31 cellular contexts compared by ENCODE assay signal in the genomic region with DNA sequence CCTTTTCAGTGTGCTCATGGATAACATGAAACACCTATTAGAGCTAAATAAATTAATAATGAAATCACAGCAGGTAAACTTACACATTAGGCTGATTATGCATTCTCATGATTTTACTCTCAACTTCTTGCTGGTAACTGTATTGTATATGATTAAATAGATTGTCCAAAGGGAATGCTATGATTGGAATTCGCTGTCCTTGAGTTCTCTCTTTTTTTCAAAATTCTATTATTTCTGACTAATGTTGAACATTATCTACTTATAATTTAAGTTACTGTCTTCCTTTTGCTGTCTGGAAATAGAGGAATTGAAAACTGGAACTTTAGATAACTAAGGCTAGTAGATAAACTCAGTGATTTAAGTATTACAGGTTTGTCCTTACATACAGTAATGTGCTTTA.
"Had no signal": no experiment of that assay in that cellular context is flagged by ENCODE, and none has a peak within 500 bp of the region (broad histone marks: within the 10 kb centered on the region; RNA-seq: fewer than 3 reads in every experiment).

No MANE protein-coding gene starts in this region.

- H3K9me3 Mint-ChIP-seq: activated B cell treated with CpG ODN at 0.5 μM for 24 hours; activated CD4-positive, alpha-beta memory T cell treated with anti-CD3 and anti-CD28 coated beads for 36 hours; activated naive CD4-positive, alpha-beta T cell treated with anti-CD3 and anti-CD28 coated beads, Interleukin-2, amount 10 ng/mL, durations not matched to agents 7 days and 5 days; activated naive CD8-positive, alpha-beta T cell treated with anti-CD3 and anti-CD28 coated beads, Interleukin-2, amount 50 U/mL, for 24 hours had no signal

- H3K4me3 Mint-ChIP-seq: activated B cell treated with CpG ODN at 0.5 μM for 24 hours; activated CD4-positive, alpha-beta memory T cell treated with anti-CD3 and anti-CD28 coated beads for 36 hours; activated CD8-positive, alpha-beta memory T cell treated with anti-CD3 and anti-CD28 coated beads, Interleukin-2, amount 10 ng/mL, durations not matched to agents 7 days and 5 days; activated naive CD4-positive, alpha-beta T cell treated with anti-CD3 and anti-CD28 coated beads, Interleukin-2, amount 10 ng/mL, durations not matched to agents 7 days and 5 days; activated naive CD8-positive, alpha-beta T cell; activated naive CD8-positive, alpha-beta T cell treated with anti-CD3 and anti-CD28 coated beads, Interleukin-2, amount 50 U/mL, for 24 hours had no signal

- H3K9me3 ChIP-seq: body of pancreas, breast epithelium, MG63, SJCRH30 had no signal

- H3K36me3 ChIP-seq: breast epithelium had no signal

- H3K4me1 Mint-ChIP-seq: activated naive CD4-positive, alpha-beta T cell treated with anti-CD3 and anti-CD28 coated beads, Interleukin-2, amount 10 ng/mL, durations not matched to agents 7 days and 5 days; activated naive CD8-positive, alpha-beta T cell treated with anti-CD3 and anti-CD28 coated beads, Interleukin-2, amount 50 U/mL, for 24 hours had no signal

- H3K4me3 ChIP-seq: body of pancreas, breast epithelium, MG63, SJCRH30 had no signal

- DNase-seq: activated B cell treated with CpG ODN at 0.5 μM for 24 hours; activated CD4-positive, alpha-beta memory T cell treated with anti-CD3 and anti-CD28 coated beads for 36 hours; activated CD4-positive, alpha-beta T cell treated with anti-CD3 and anti-CD28 coated beads for 4 hours; activated CD4-positive, alpha-beta T cell treated with anti-CD3 and anti-CD28 coated beads, Interleukin-2, amount 50 U/mL, for 1 hour; activated CD4-positive, CD25-positive, alpha-beta regulatory T cell treated with anti-CD3 and anti-CD28 coated beads, Interleukin-2, amount 50 U/mL, for 72 hours; activated CD8-positive, alpha-beta memory T cell treated with anti-CD3 and anti-CD28 coated beads, Interleukin-2, amount 10 ng/mL, durations not matched to agents 7 days and 5 days; activated effector memory CD4-positive, alpha-beta T cell treated with Interleukin-2 at 50 U/mL for 16 hours; activated naive CD4-positive, alpha-beta T cell treated with anti-CD3 and anti-CD28 coated beads, Interleukin-2, amount 10 ng/mL, durations not matched to agents 7 days and 5 days; activated naive CD8-positive, alpha-beta T cell treated with anti-CD3 and anti-CD28 coated beads, Interleukin-2, amount 50 U/mL, for 24 hours; activated T-cell treated with anti-CD3 and anti-CD28 coated beads, Interleukin-2, amount 50 U/mL, for 48 hours; amniotic stem cell; aorta; body of pancreas; Kasumi-1; KG1; MG63; NCI-H1048; NCI-H1436 treated with DMSO at 0.1 percent for 48 hours; NCI-H1694 treated with DMSO at 0.1 percent for 48 hours; NCI-H2029; NCI-H345; NCI-H524 treated with DMSO at 0.1 percent for 48 hours; SHP77; SJCRH30; SW 1271; T-helper 1 cell; T-helper 2 cell; T-helper 9 cell had no signal

- H3K27ac Mint-ChIP-seq: activated B cell treated with CpG ODN at 0.5 μM for 24 hours; activated CD4-positive, alpha-beta memory T cell treated with anti-CD3 and anti-CD28 coated beads for 36 hours; activated CD8-positive, alpha-beta memory T cell treated with anti-CD3 and anti-CD28 coated beads, Interleukin-2, amount 10 ng/mL, durations not matched to agents 7 days and 5 days; activated naive CD4-positive, alpha-beta T cell treated with anti-CD3 and anti-CD28 coated beads, Interleukin-2, amount 10 ng/mL, durations not matched to agents 7 days and 5 days; activated naive CD8-positive, alpha-beta T cell; activated naive CD8-positive, alpha-beta T cell treated with anti-CD3 and anti-CD28 coated beads, Interleukin-2, amount 50 U/mL, for 24 hours had no signal

- H3K4me1 ChIP-seq: body of pancreas, breast epithelium, SJCRH30 had no signal

- H3K27ac ChIP-seq: body of pancreas, breast epithelium, SJCRH30, VCaP had no signal

- H3K27me3 Mint-ChIP-seq: activated B cell treated with CpG ODN at 0.5 μM for 24 hours; activated CD4-positive, alpha-beta memory T cell treated with anti-CD3 and anti-CD28 coated beads for 36 hours; activated CD8-positive, alpha-beta memory T cell treated with anti-CD3 and anti-CD28 coated beads, Interleukin-2, amount 10 ng/mL, durations not matched to agents 7 days and 5 days; activated naive CD4-positive, alpha-beta T cell treated with anti-CD3 and anti-CD28 coated beads, Interleukin-2, amount 10 ng/mL, durations not matched to agents 7 days and 5 days; activated naive CD8-positive, alpha-beta T cell; activated naive CD8-positive, alpha-beta T cell treated with anti-CD3 and anti-CD28 coated beads, Interleukin-2, amount 50 U/mL, for 24 hours had no signal

- H3K27me3 ChIP-seq: body of pancreas, breast epithelium, MG63, SJCRH30 had no signal
